24 cellular contexts compared by ENCODE assay signal in the genomic region with DNA sequence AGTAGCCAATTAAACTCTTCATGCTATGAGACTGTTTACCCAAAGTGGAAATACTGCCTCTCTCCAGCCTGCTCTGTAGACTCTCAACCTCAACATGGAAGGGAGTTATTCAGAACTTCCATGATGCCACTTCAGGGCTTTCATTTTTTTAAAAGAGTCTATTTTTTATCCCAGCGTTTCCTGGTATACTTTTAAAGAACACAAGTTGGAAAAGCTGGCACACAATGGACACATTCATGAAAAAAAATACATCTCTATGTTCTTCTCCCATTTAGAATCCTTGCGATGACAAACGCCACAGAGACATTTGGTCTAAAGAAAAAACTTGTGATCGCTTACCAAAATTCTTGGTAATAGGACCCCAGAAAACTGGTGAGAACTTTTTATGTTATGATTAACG.
"Had no signal": no experiment of that assay in that cellular context is flagged by ENCODE, and none has a peak within 500 bp of the region (broad histone marks: within the 10 kb centered on the region; RNA-seq: fewer than 3 reads in every experiment).

No MANE protein-coding gene starts in this region.

- H3K27ac Mint-ChIP-seq: mesothelial cell of epicardium; naive B cell; natural killer cell; progenitor cell of endocrine pancreas; stimulated activated naive B cell treated with anti-CD40 and anti-IgM and Interleukin-4, amounts not matched to agents 10 μg/mL and 1 μg/mL and 100 μg/mL, for 72 hours had no signal

- H3K9me3 ChIP-seq: left ventricle myocardium inferior, ovary, right atrium auricular region, stomach, testis, thyroid gland, transverse colon, upper lobe of left lung, vagina had no signal

- H3K4me1 ChIP-seq: left ventricle myocardium inferior, right atrium auricular region, testis, upper lobe of left lung, vagina had no signal

- DNase-seq: islet precursor cell; left ventricle myocardium inferior; mesendoderm; naive B cell; natural killer cell; ovary; stimulated activated CD4-positive, alpha-beta T cell treated with anti-CD3 and anti-CD28 coated beads, Interleukin-12 subunit alpha, Interleukin-12 subunit beta, amount 100 ng/mL, for 4 hours; stimulated activated CD4-positive, alpha-beta T cell treated with anti-CD3 and anti-CD28 coated beads, Interleukin-15, amount 100 ng/mL, for 24 hours; stimulated activated CD4-positive, alpha-beta T cell treated with anti-CD3 and anti-CD28 coated beads, Interleukin-2, amount 100 ng/mL, for 24 hours; stimulated activated CD4-positive, alpha-beta T cell treated with anti-CD3 and anti-CD28 coated beads, Interleukin-4, amount 100 ng/mL, for 1 hour; stimulated activated naive B cell treated with anti-CD40 and anti-IgM and Interleukin-4, amounts not matched to agents 10 μg/mL and 1 μg/mL and 100 μg/mL, for 72 hours; stimulated activated naive CD8-positive, alpha-beta T cell treated with anti-CD3 and anti-CD28 coated beads, Interleukin-15, Interleukin-2, amounts not matched to agents 100 U/mL and 50 U/mL, for 24 hours; stomach; testis; thyroid gland; transverse colon; upper lobe of left lung had no signal

- H3K4me1 Mint-ChIP-seq: naive B cell; natural killer cell; stimulated activated naive B cell treated with anti-CD40 and anti-IgM and Interleukin-4, amounts not matched to agents 10 μg/mL and 1 μg/mL and 100 μg/mL, for 72 hours had no signal

- H3K27me3 ChIP-seq: ovary, right atrium auricular region, stomach, testis, thyroid gland, transverse colon, upper lobe of left lung, vagina had no signal

- H3K9me3 Mint-ChIP-seq: mesothelial cell of epicardium; naive B cell; natural killer cell; stimulated activated naive B cell treated with anti-CD40 and anti-IgM and Interleukin-4, amounts not matched to agents 10 μg/mL and 1 μg/mL and 100 μg/mL, for 72 hours had no signal

- H3K36me3 Mint-ChIP-seq: mesothelial cell of epicardium; naive B cell; natural killer cell; stimulated activated naive B cell treated with anti-CD40 and anti-IgM and Interleukin-4, amounts not matched to agents 10 μg/mL and 1 μg/mL and 100 μg/mL, for 72 hours had no signal

- H3K27ac ChIP-seq: left ventricle myocardium inferior, ovary, right atrium auricular region, skin epidermis, stomach, testis, thyroid gland, upper lobe of left lung, vagina had no signal

- ATAC-seq: natural killer cell; sciatic nerve; stimulated activated naive B cell treated with anti-CD40 and anti-IgM and Interleukin-4, amounts not matched to agents 10 μg/mL and 1 μg/mL and 100 μg/mL, for 72 hours; stimulated activated naive CD8-positive, alpha-beta T cell treated with anti-CD3 and anti-CD28 coated beads, Interleukin-15, Interleukin-2, amounts not matched to agents 100 U/mL and 50 U/mL, for 24 hours had no signal

- H3K4me3 Mint-ChIP-seq: mesothelial cell of epicardium; naive B cell; natural killer cell; stimulated activated naive B cell treated with anti-CD40 and anti-IgM and Interleukin-4, amounts not matched to agents 10 μg/mL and 1 μg/mL and 100 μg/mL, for 72 hours had no signal

- H3K27me3 Mint-ChIP-seq: naive B cell; progenitor cell of endocrine pancreas; stimulated activated naive B cell treated with anti-CD40 and anti-IgM and Interleukin-4, amounts not matched to agents 10 μg/mL and 1 μg/mL and 100 μg/mL, for 72 hours had no signal

- H3K4me3 ChIP-seq: left ventricle myocardium inferior, lung, ovary, right atrium auricular region, skin epidermis, stomach, testis, thyroid gland, transverse colon, upper lobe of left lung, vagina had no signal

- H3K36me3 ChIP-seq: left ventricle myocardium inferior, ovary, right atrium auricular region, stomach, thyroid gland, transverse colon, upper lobe of left lung, vagina had no signal
